Comparison of ENCODE assay signal across 9 cellular contexts in the genomic region with DNA sequence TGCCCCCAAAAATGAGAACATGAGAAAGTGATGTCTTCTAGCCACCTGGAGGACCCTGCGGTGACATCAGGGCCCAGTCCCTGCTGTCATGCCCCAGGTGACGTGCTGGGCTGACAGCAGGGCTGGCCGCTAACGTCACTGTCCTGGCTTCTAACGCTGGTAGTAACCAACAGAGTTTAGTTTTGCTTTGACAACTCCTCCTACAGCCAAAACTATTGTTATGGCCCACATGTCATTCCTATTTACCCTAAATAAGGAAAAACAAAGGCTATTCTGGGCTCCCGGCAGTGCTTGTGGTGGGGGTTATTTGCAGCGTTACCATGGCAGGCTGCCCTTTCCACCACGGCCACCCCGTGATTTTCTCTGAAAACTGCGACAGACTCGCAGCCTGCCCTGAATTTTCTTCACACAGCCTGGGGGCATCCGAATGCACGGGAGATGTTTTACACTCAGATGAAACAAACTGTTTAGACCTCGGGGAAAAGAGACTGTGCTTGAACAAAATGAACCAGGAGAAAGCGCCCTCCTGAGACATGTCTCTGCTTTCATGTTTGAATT.
DNase-seq lines count a peak whose midpoint lies in the region; ATAC-seq and TF ChIP-seq lines count a peak whose summit lies in the region.
"Had no signal": no experiment of that assay in that cellular context is flagged by ENCODE, and none has a peak within 500 bp of the region (broad histone marks: within the 10 kb centered on the region; RNA-seq: fewer than 3 reads in every experiment).

No MANE protein-coding gene starts in this region.

- H3K27me3 ChIP-seq in AG04450 (ENCODE audit: control insufficient read depth, insufficient read depth, low read length) (peaks cover 29% of the 10 kb centered on the region), MG63 (peaks cover 20% of the 10 kb centered on the region), lung (ENCODE audit: control insufficient read depth, insufficient read depth) (no peaks in the 10 kb centered on the region), thymus (ENCODE audit: control insufficient read depth, insufficient read depth) (no peaks in the 10 kb centered on the region)

- CTCF ChIA-PET in AG04450 (lab: Charles Lee), result no interaction called here

- H3K4me3 ChIP-seq in AG04450 (ENCODE audit: low read depth, low read length) (peak overlapping the region; percentile 34), MG63 (peak overlapping the region; percentile 27), lung (no peak overlapping the region), thymus (ENCODE audit: low read length) (peak overlapping the region; percentile 59)

- no peak overlapping the region for H3K27ac ChIP-seq in AG04450 (ENCODE audit: low read depth, low read length)
- peak overlapping the region; percentile 26 to 68 for H3K27ac ChIP-seq in lung (ENCODE audit: low read depth in 1 of 2, low read length in 1 of 2)
- peak overlapping the region; percentile 64 for H3K27ac ChIP-seq in thymus (ENCODE audit: low read depth)

- no peak for DNase-seq in AG04450 (ENCODE audit: low read depth, low spot score)
- no peak for DNase-seq in MG63
- DNase-seq in cerebellum (ENCODE audit: low spot score), result peak; percentile 60
- no peak for DNase-seq in lung (ENCODE audit: low spot score)
- DNase-seq in SKM-1 treated with dmso at 0.1 percent for 144 hours (lab: John Stamatoyannopoulos, UW; ENCODE audit: unreplicated experiment), result no peak
- DNase-seq in NCI-H1048 (lab: John Stamatoyannopoulos, UW), result no peak

- ATAC-seq in GM18907 (IDR thresholded peaks at IDR 0.05; ENCODE audit: unreplicated experiment) (peak; percentile 26), lung (ENCODE audit: insufficient read depth, low FRiP score) (no peak)
- ATAC-seq: HCT116 had no signal

- TF ChIP-seq CTCF in AG04450 (IDR thresholded peaks at IDR 0.05; ENCODE audit: low read depth, low read length) (no peak), lung (IDR thresholded peaks at IDR 0.05; ENCODE audit: control extremely low read depth, extremely low read depth) (no peak)

- WGBS in lung, 2 donors, result 14 to 21% methylated on average over 15 of the region's 15 CpGs
- WGBS in thymus, result 5% methylated on average over 15 of the region's 15 CpGs

- H3K36me3 ChIP-seq in MG63, result no peaks in the 10 kb centered on the region
- no peaks in the 10 kb centered on the region for H3K36me3 ChIP-seq in lung (ENCODE audit: control insufficient read depth in 2 of 2, insufficient read depth in 2 of 2, low read length in 2 of 2)
- H3K36me3 ChIP-seq in thymus (ENCODE audit: control insufficient read depth, insufficient read depth), result no peaks in the 10 kb centered on the region

- POLR2A ChIA-PET in AG04450 (lab: Yijun Ruan, JAX), result no interaction called here

- H3K4me1 ChIP-seq in lung (ENCODE audit: control insufficient read depth in 2 of 2, insufficient read depth in 2 of 2, low read length in 2 of 2), result peaks cover 7 to 14% of the 10 kb centered on the region in 2 donors
- peaks cover 40% of the 10 kb centered on the region for H3K4me1 ChIP-seq in thymus (ENCODE audit: control insufficient read depth, insufficient read depth, low read length)

- no peaks in the 10 kb centered on the region; the same call in 1 of the 2 replicates for H3K9me3 ChIP-seq in AG04450 (ENCODE audit: control insufficient read depth, insufficient read depth, low read length)
- no peaks in the 10 kb centered on the region for H3K9me3 ChIP-seq in MG63
- H3K9me3 ChIP-seq in lung (ENCODE audit: control insufficient read depth in 2 of 2, insufficient read depth in 1 of 2, low read length in 1 of 2), result peaks cover 0 to 2% of the 10 kb centered on the region in 2 donors
- H3K9me3 ChIP-seq in thymus (ENCODE audit: control insufficient read depth), result no peaks in the 10 kb centered on the region
